Comparison of ENCODE assay signal across 11 cellular contexts in the genomic region with DNA sequence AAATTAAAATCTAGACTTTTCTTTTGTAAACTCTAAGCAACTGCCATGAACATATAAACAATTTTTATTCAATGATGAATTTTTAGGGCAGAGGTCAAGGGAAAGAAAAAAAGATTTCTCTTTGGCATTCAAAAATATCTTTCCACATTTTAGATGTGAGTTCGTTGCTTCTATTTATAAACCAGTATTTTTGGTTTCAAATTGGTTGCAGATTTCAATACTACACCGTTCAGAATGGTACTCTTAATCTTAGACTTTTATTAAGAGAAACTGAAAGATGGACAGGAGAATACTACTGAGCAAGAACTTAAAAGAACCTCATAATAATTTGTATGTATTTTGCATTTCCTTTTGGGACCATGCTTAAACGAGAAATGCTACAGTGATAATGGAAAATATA.
DNase-seq lines count a peak whose midpoint lies in the region; ATAC-seq and TF ChIP-seq lines count a peak whose summit lies in the region.
"Had no signal": no experiment of that assay in that cellular context is flagged by ENCODE, and none has a peak within 500 bp of the region (broad histone marks: within the 10 kb centered on the region; RNA-seq: fewer than 3 reads in every experiment).

No MANE protein-coding gene starts in this region.

- no peaks in the 10 kb centered on the region for H3K36me3 Mint-ChIP-seq in T-cell

- H3K9me3 ChIP-seq in fibroblast of lung (ENCODE audit: control insufficient read depth, insufficient read depth, low read depth, low read length): no peaks in the 10 kb centered on the region
- H3K9me3 ChIP-seq: BE2C had no signal

- peak overlapping the region in 1 of 4 experiments; percentile 29 for H3K4me3 ChIP-seq in fibroblast of lung (replicated peaks in 1 of 4; ENCODE audit: control extremely low read depth in 1 of 4, insufficient read depth in 1 of 4, low read depth in 3 of 4, low read length in 4 of 4)

- no peaks in the 10 kb centered on the region for H4K20me1 ChIP-seq in fibroblast of lung (ENCODE audit: control insufficient read depth, extremely low read depth, insufficient read depth, low read length)

- TF ChIP-seq CTCF in fibroblast of lung (conservative IDR thresholded peaks at IDR 0.05 in 1 of 2, IDR thresholded peaks at IDR 0.05 in 1 of 2; ENCODE audit: low read depth in 1 of 2, low read length in 2 of 2): no peak

- no peaks in the 10 kb centered on the region for H3K9me3 Mint-ChIP-seq in T-cell

- H3K36me3 ChIP-seq in fibroblast of lung (ENCODE audit: control insufficient read depth, insufficient read depth, low read length): peaks cover 3% of the 10 kb centered on the region

- DNase-seq in fibroblast of lung (ENCODE audit: low read depth in 2 of 2): no peak
- no peak for DNase-seq in T-cell
- DNase-seq in NCI-H2171 (lab: John Stamatoyannopoulos, UW): no peak
- DNase-seq in COLO668 (lab: John Stamatoyannopoulos, UW; ENCODE audit: unreplicated experiment): no peak
- no peak for DNase-seq in kidney glomerular epithelial cell (lab: John Stamatoyannopoulos, UW)
- DNase-seq: BE2C, NCI-H1930, substantia nigra had no signal

- H3K27ac ChIP-seq in fibroblast of lung (ENCODE audit: insufficient read depth, low read length): no peak overlapping the region

- CTCF ChIA-PET in T-cell (lab: Charles Lee): no interaction called here

- no peak overlapping the region for H3K9ac ChIP-seq in fibroblast of lung (ENCODE audit: insufficient read depth, low read length)

- no peaks in the 10 kb centered on the region for H3K27me3 Mint-ChIP-seq in T-cell

- H3K27ac Mint-ChIP-seq in T-cell: no peak overlapping the region

- ATAC-seq in GM18502 (IDR thresholded peaks at IDR 0.05; ENCODE audit: poor library complexity, unreplicated experiment): peak; percentile 49
- ATAC-seq in GM21381 (IDR thresholded peaks at IDR 0.05; ENCODE audit: unreplicated experiment): peak; percentile 66
- peak; percentile 53 for ATAC-seq in HG03135 (IDR thresholded peaks at IDR 0.05; ENCODE audit: unreplicated experiment)
- no peak for ATAC-seq in T-cell (replicated peaks in 1 of 4)

- POLR2A ChIA-PET in T-cell (lab: Charles Lee): no interaction called here

- no peaks in the 10 kb centered on the region for H3K4me1 Mint-ChIP-seq in T-cell

- peak overlapping the region; percentile 86 for H3K4me2 ChIP-seq in fibroblast of lung (ENCODE audit: extremely low read depth, insufficient read depth, low read length)

- H3K4me3 Mint-ChIP-seq in T-cell: no peak overlapping the region

- no peaks in the 10 kb centered on the region for H3K79me2 ChIP-seq in fibroblast of lung (ENCODE audit: control insufficient read depth, insufficient read depth, low read length)

- no peaks in the 10 kb centered on the region for H3K27me3 ChIP-seq in fibroblast of lung (ENCODE audit: control insufficient read depth, insufficient read depth, low read length)
- H3K27me3 ChIP-seq: BE2C had no signal

- H2AFZ ChIP-seq in fibroblast of lung (ENCODE audit: low read length): no peak overlapping the region

- H3K4me1 ChIP-seq in fibroblast of lung (ENCODE audit: control insufficient read depth, extremely low read depth, insufficient read depth, low read length): peaks cover 3% of the 10 kb centered on the region
- H3K4me1 ChIP-seq: BE2C had no signal

Comparison
In these comparisons a context has a peak if more than half of its experiments do, and no peak if none do; other contexts are left out.
1. ATAC-seq: peak in GM18502 (single experiment), GM21381 (single experiment) and HG03135 (single experiment); none in T-cell (0 of 4).